ENCODE assay signal across 1 cellular context in genomic region chr16:50153648-50154368, GRCh38.
TF ChIP-seq lines count a peak whose summit lies in the region.

No MANE protein-coding gene starts in this region.

TF ChIP-seq in WTC11, 78 proteins besides CTCF, POLR2A, EP300 and RAD21 (continued from another document):
- TF ChIP-seq PRDM15 (CRISPR knock-in tag; IDR thresholded peaks at IDR 0.05) (no peak), IRF1 (CRISPR knock-in tag; IDR thresholded peaks at IDR 0.05) (no peak), TCF7 (CRISPR knock-in tag; IDR thresholded peaks at IDR 0.05; ENCODE audit: low read depth) (no peak), FOXK1 (CRISPR knock-in tag; IDR thresholded peaks at IDR 0.05) (peak; percentile 50; the same call in 1 of the 2 replicates), PRRX2 (CRISPR knock-in tag; IDR thresholded peaks at IDR 0.05) (no peak), AFF4 (CRISPR knock-in tag; IDR thresholded peaks at IDR 0.05; ENCODE audit: borderline replicate concordance) (no peak), ZNF281 (CRISPR knock-in tag; IDR thresholded peaks at IDR 0.05) (no peak), ELF4 (CRISPR knock-in tag; IDR thresholded peaks at IDR 0.05; ENCODE audit: low read depth) (no peak), ETV6 (CRISPR knock-in tag; IDR thresholded peaks at IDR 0.05) (no peak), SMAD4 (CRISPR knock-in tag; IDR thresholded peaks at IDR 0.05) (no peak), CREB1 (CRISPR knock-in tag; IDR thresholded peaks at IDR 0.05) (no peak), ZNF232 (CRISPR knock-in tag; IDR thresholded peaks at IDR 0.05) (no peak), SMAD3 (CRISPR knock-in tag; IDR thresholded peaks at IDR 0.05; ENCODE audit: borderline replicate concordance) (no peak), ZNF423 (CRISPR knock-in tag; IDR thresholded peaks at IDR 0.05) (no peak), STAT6 (CRISPR knock-in tag; conservative IDR thresholded peaks at IDR 0.05; ENCODE audit: low read depth) (no peak), EMX1 (CRISPR knock-in tag; IDR thresholded peaks at IDR 0.05) (no peak), E2F1 (CRISPR knock-in tag; IDR thresholded peaks at IDR 0.05) (no peak), FOXJ3 (CRISPR knock-in tag; IDR thresholded peaks at IDR 0.05; ENCODE audit: borderline replicate concordance) (no peak), NR3C1 (CRISPR knock-in tag; conservative IDR thresholded peaks at IDR 0.05; ENCODE audit: low read depth) (no peak), HMGXB4 (CRISPR knock-in tag; IDR thresholded peaks at IDR 0.05) (0 out of 2 replicates have a peak, but pooled peaks have one; percentile 40), GRHL2 (CRISPR knock-in tag; IDR thresholded peaks at IDR 0.05; ENCODE audit: insufficient replicate concordance, severe bottlenecking) (no peak), ZNF396 (CRISPR knock-in tag; IDR thresholded peaks at IDR 0.05; ENCODE audit: borderline replicate concordance) (no peak), MYBL2 (CRISPR knock-in tag; IDR thresholded peaks at IDR 0.05) (0 out of 2 replicates have a peak, but pooled peaks have one; percentile 24), CBFB (CRISPR knock-in tag; IDR thresholded peaks at IDR 0.05; ENCODE audit: low read depth) (no peak), CDX4 (CRISPR knock-in tag; IDR thresholded peaks at IDR 0.05; ENCODE audit: borderline replicate concordance) (no peak), TEAD1 (CRISPR knock-in tag; IDR thresholded peaks at IDR 0.05) (no peak)
